ENCODE assay signal across 24 cellular contexts in genomic region chr3:182019926-182020325, GRCh38.
DNase-seq lines count a peak whose midpoint lies in the region; ATAC-seq and TF ChIP-seq lines count a peak whose summit lies in the region.
"Had no signal": no experiment of that assay in that cellular context is flagged by ENCODE, and none has a peak within 500 bp of the region (broad histone marks: within the 10 kb centered on the region; RNA-seq: fewer than 3 reads in every experiment).

No MANE protein-coding gene starts in this region.

- H3K4me1 Mint-ChIP-seq in MCF 10A (ENCODE audit: insufficient read depth, unreplicated experiment) = no peaks in the 10 kb centered on the region
- H3K4me1 Mint-ChIP-seq in activated CD4-positive, alpha-beta memory T cell treated with anti-CD3 and anti-CD28 coated beads, Interleukin-2, amount 10 ng/mL, durations not matched to agents 7 days and 5 days = no peaks in the 10 kb centered on the region
- H3K4me1 Mint-ChIP-seq: CD14-positive monocyte; CD4-positive, alpha-beta memory T cell; CD4-positive, CD25-positive, alpha-beta regulatory T cell; CD8-positive, alpha-beta memory T cell had no signal

- H3K4me2 ChIP-seq in Karpas-422 (ENCODE audit: low read depth, low read length, poor library complexity, severe bottlenecking) (peak overlapping the region; percentile 14), OCI-LY7 (ENCODE audit: low read length) (peak overlapping the region; percentile 25)

- no peak overlapping the region for H3K4me3 ChIP-seq in Karpas-422 (ENCODE audit: low read length)
- no peak overlapping the region for H3K4me3 ChIP-seq in OCI-LY7 (ENCODE audit: low read depth, low read length, poor library complexity, severe bottlenecking)
- H3K4me3 ChIP-seq: GM12878 had no signal

- POLR2A ChIA-PET in MCF 10A (lab: Yijun Ruan, JAX) = no interaction called here
- POLR2A ChIA-PET in OCI-LY7 (lab: Charles Lee) = interaction anchor here (1.6 kb wide), 1 partner anchor 16 kb away, joined by 3 read pairs; no protein-coding TSS in a partner anchor
- POLR2A ChIA-PET in activated CD4-positive, alpha-beta memory T cell treated with anti-CD3 and anti-CD28 coated beads, Interleukin-2, amount 10 ng/mL, durations not matched to agents 7 days and 5 days (lab: Charles Lee) = no interaction called here

- H3K36me3 Mint-ChIP-seq in MCF 10A (ENCODE audit: insufficient read depth, unreplicated experiment) = no peaks in the 10 kb centered on the region
- H3K36me3 Mint-ChIP-seq in activated CD4-positive, alpha-beta memory T cell treated with anti-CD3 and anti-CD28 coated beads, Interleukin-2, amount 10 ng/mL, durations not matched to agents 7 days and 5 days (ENCODE audit: low read depth) = no peaks in the 10 kb centered on the region
- H3K36me3 Mint-ChIP-seq: CD14-positive monocyte; CD4-positive, alpha-beta memory T cell; CD4-positive, CD25-positive, alpha-beta regulatory T cell; CD8-positive, alpha-beta memory T cell had no signal

- H3K9me3 ChIP-seq in Karpas-422 (ENCODE audit: low read length) (no peaks in the 10 kb centered on the region), OCI-LY7 (ENCODE audit: low read length) (no peaks in the 10 kb centered on the region)
- H3K9me3 ChIP-seq: BE2C had no signal

- BruUV-seq in MCF 10A (replicated peaks; lab: Mats Ljungman, UMichigan) (no TSS peak), OCI-LY7 (replicated peaks; lab: Mats Ljungman, UMichigan) (no TSS peak)

- H3K36me3 ChIP-seq in Karpas-422 (ENCODE audit: insufficient read depth, low read length) (no peaks in the 10 kb centered on the region), OCI-LY7 (ENCODE audit: insufficient read depth, low read length) (no peaks in the 10 kb centered on the region)
- H3K36me3 ChIP-seq: BE2C had no signal

- H3K9ac ChIP-seq in Karpas-422 (ENCODE audit: low read length) = no peak overlapping the region

- peak; percentile 37 to 92 for DNase-seq in T47D (ENCODE audit: low read depth in 1 of 2, low spot score in 1 of 2)
- no peak for DNase-seq in MCF 10A (ENCODE audit: unreplicated experiment)
- no peak for DNase-seq in Karpas-422
- no peak for DNase-seq in OCI-LY7 (ENCODE audit: low spot score)
- DNase-seq in activated T-cell treated with anti-CD3 and anti-CD28 coated beads, Interleukin-2, amount 50 U/mL, for 1 hour = no peak
- no peak for DNase-seq in activated CD4-positive, alpha-beta memory T cell treated with anti-CD3 and anti-CD28 coated beads, Interleukin-2, amount 10 ng/mL, durations not matched to agents 7 days and 5 days
- DNase-seq: ACHN; BE2C; C1 segment of cervical spinal cord; CD4-positive, alpha-beta memory T cell; CD4-positive, CD25-positive, alpha-beta regulatory T cell; CD8-positive, alpha-beta memory T cell; COR-L47; DMS 273 treated with DMSO at 0.1 percent for 48 hours; DMS153; DMS53; DMS79; DND-41; EL; GDM1 had no signal

- H3K9me3 Mint-ChIP-seq in MCF 10A (ENCODE audit: unreplicated experiment) = no peaks in the 10 kb centered on the region
- peaks cover 3% of the 10 kb centered on the region for H3K9me3 Mint-ChIP-seq in activated CD4-positive, alpha-beta memory T cell treated with anti-CD3 and anti-CD28 coated beads, Interleukin-2, amount 10 ng/mL, durations not matched to agents 7 days and 5 days

- no peak overlapping the region for H3K27ac Mint-ChIP-seq in MCF 10A (ENCODE audit: low read depth, unreplicated experiment)
- no peak overlapping the region for H3K27ac Mint-ChIP-seq in activated CD4-positive, alpha-beta memory T cell treated with anti-CD3 and anti-CD28 coated beads, Interleukin-2, amount 10 ng/mL, durations not matched to agents 7 days and 5 days
- H3K27ac Mint-ChIP-seq: CD14-positive monocyte; CD4-positive, alpha-beta memory T cell; CD4-positive, CD25-positive, alpha-beta regulatory T cell had no signal

- CTCF ChIA-PET in MCF 10A (lab: Yijun Ruan, JAX) (interaction anchor here (0.6 kb wide), 1 partner anchor 135 kb away, joined by 3 read pairs; no protein-coding TSS in a partner anchor), OCI-LY7 (lab: Charles Lee; ENCODE audit: unreplicated experiment) (no interaction called here)
- CTCF ChIA-PET in activated CD4-positive, alpha-beta memory T cell treated with anti-CD3 and anti-CD28 coated beads, Interleukin-2, amount 10 ng/mL, durations not matched to agents 7 days and 5 days (lab: Charles Lee) = no interaction called here

- no peak overlapping the region for H3K4me3 Mint-ChIP-seq in MCF 10A (ENCODE audit: unreplicated experiment)
- no peak overlapping the region for H3K4me3 Mint-ChIP-seq in activated CD4-positive, alpha-beta memory T cell treated with anti-CD3 and anti-CD28 coated beads, Interleukin-2, amount 10 ng/mL, durations not matched to agents 7 days and 5 days
- H3K4me3 Mint-ChIP-seq: CD14-positive monocyte; CD4-positive, alpha-beta memory T cell; CD4-positive, CD25-positive, alpha-beta regulatory T cell; CD8-positive, alpha-beta memory T cell had no signal

- H2AFZ ChIP-seq in Karpas-422 (ENCODE audit: low read length) (no peak overlapping the region), OCI-LY7 (ENCODE audit: low read length) (peak overlapping the region; percentile 73; the same call in 1 of the 2 replicates)

- no peaks in the 10 kb centered on the region for H3K27me3 ChIP-seq in Karpas-422 (ENCODE audit: low read length)
- H3K27me3 ChIP-seq: BE2C had no signal

- in situ Hi-C loops in T47D (cut with HindIII; ENCODE audit: low pct_unique_long_range_greater_than_20kb, low sequenced_read_pairs) = no loop called here

- no peaks in the 10 kb centered on the region for H4K20me1 ChIP-seq in Karpas-422 (ENCODE audit: insufficient read depth, low read depth, low read length)
- H4K20me1 ChIP-seq in OCI-LY7 (ENCODE audit: insufficient read depth, low read length) = no peaks in the 10 kb centered on the region

- ATAC-seq in GM21737 (IDR thresholded peaks at IDR 0.05; ENCODE audit: unreplicated experiment) = no peak
- ATAC-seq: GM12878 had no signal

- H3K79me2 ChIP-seq in Karpas-422 (ENCODE audit: low read length) (no peaks in the 10 kb centered on the region), OCI-LY7 (ENCODE audit: insufficient read depth, low read depth, low read length) (no peaks in the 10 kb centered on the region)

- H3K9me2 ChIP-seq in Karpas-422 (replicated peaks; ENCODE audit: insufficient read depth, low read length) (no peaks in the 10 kb centered on the region), OCI-LY7 (ENCODE audit: insufficient read depth, low read length) (no peaks in the 10 kb centered on the region)

- intact Hi-C loops in MCF 10A (cut with micrococcal nuclease) = no loop called here
- intact Hi-C loops in OCI-LY7 (cut with micrococcal nuclease; ENCODE audit: unreplicated experiment) = no loop called here

- H3K4me1 ChIP-seq in Karpas-422 (ENCODE audit: low read length) (peaks cover 51% of the 10 kb centered on the region), OCI-LY7 (ENCODE audit: insufficient read depth, low read length, poor library complexity, severe bottlenecking) (peaks cover 25% of the 10 kb centered on the region)
- H3K4me1 ChIP-seq: BE2C had no signal

- peak overlapping the region; percentile 52 for H3K27ac ChIP-seq in Karpas-422 (ENCODE audit: low read length)
- no peak overlapping the region for H3K27ac ChIP-seq in OCI-LY7 (ENCODE audit: low read depth, low read length, poor library complexity, severe bottlenecking)
- H3K27ac ChIP-seq: 22Rv1 had no signal

- no peak for TF ChIP-seq CTCF in MCF 10A (IDR thresholded peaks at IDR 0.05; ENCODE audit: unreplicated experiment)
- no peak for TF ChIP-seq CTCF in OCI-LY7 (conservative IDR thresholded peaks at IDR 0.05; ENCODE audit: low read length)

- H3K27me3 Mint-ChIP-seq in MCF 10A (ENCODE audit: insufficient read depth, unreplicated experiment) = no peaks in the 10 kb centered on the region
- no peaks in the 10 kb centered on the region for H3K27me3 Mint-ChIP-seq in activated CD4-positive, alpha-beta memory T cell treated with anti-CD3 and anti-CD28 coated beads, Interleukin-2, amount 10 ng/mL, durations not matched to agents 7 days and 5 days
- H3K27me3 Mint-ChIP-seq: CD4-positive, alpha-beta memory T cell; CD4-positive, CD25-positive, alpha-beta regulatory T cell; CD8-positive, alpha-beta memory T cell had no signal

Comparison
In these comparisons a context has a peak if more than half of its experiments do, and no peak if none do; other contexts are left out.
1. DNase-seq: peak in T47D (2 of 2); none in MCF 10A (single experiment), Karpas-422 (single experiment), OCI-LY7 (single experiment), activated T-cell treated with anti-CD3 and anti-CD28 coated beads, Interleukin-2, amount 50 U/mL, for 1 hour (single experiment) and activated CD4-positive, alpha-beta memory T cell treated with anti-CD3 and anti-CD28 coated beads, Interleukin-2, amount 10 ng/mL, durations not matched to agents 7 days and 5 days (single experiment).